Comparison of ENCODE assay signal across 23 cellular contexts in the genomic region with DNA sequence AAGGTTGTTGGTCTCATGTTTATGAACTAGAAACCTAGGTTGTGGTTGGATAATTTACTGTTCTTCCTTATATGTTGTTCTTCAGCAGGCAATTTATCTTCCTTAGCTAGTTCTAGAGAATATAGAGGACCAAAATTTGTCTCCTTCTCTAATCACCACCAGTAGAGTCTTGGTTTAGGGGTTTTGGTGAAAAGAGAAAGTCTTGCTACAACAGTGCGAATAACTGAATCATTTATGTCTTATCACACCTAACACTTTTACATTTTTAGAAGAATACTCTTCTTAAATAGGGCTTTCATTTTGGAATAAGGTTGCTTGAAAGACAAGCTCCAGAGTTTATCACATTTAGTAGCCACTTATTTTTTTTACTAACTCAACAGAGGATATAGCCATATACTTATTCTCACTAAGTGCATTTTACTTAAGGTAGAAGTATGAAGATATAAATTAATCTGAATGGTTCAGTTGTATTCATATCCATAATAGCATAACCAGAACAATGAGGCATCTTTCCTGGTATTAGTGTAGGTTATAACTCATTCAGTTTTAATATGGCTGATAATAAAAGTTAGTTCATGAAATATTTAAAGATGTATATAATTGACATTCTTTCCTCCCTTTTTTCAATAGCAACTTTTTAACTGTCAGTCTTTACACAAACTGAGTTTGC.
A peak's percentile ranks its signal among the peaks of the same experiment; 100 is the strongest.
DNase-seq lines count a peak whose midpoint lies in the region; ATAC-seq and TF ChIP-seq lines count a peak whose summit lies in the region.
"Had no signal": no experiment of that assay in that cellular context is flagged by ENCODE, and none has a peak within 500 bp of the region (broad histone marks: within the 10 kb centered on the region; RNA-seq: fewer than 3 reads in every experiment).

No MANE protein-coding gene starts in this region.

- intact Hi-C loops in CD4-positive, alpha-beta T cell (cut with DNase I, micrococcal nuclease) = no loop called here
- intact Hi-C loops in natural killer cell (cut with micrococcal nuclease) = no loop called here

- peaks cover 92% of the 10 kb centered on the region for H3K79me2 ChIP-seq in Karpas-422 (ENCODE audit: low read length)

- H3K4me3 Mint-ChIP-seq in activated T-cell treated with anti-CD3 and anti-CD28 coated beads, Interleukin-2, amount 50 U/mL, for 24 hours = no peak overlapping the region
- no peak overlapping the region for H3K4me3 Mint-ChIP-seq in CD4-positive, alpha-beta T cell
- H3K4me3 Mint-ChIP-seq in natural killer cell = no peak overlapping the region
- H3K4me3 Mint-ChIP-seq: GM23338 had no signal

- H4K20me1 ChIP-seq in Karpas-422 (ENCODE audit: insufficient read depth, low read depth, low read length) = no peaks in the 10 kb centered on the region

- H3K36me3 Mint-ChIP-seq in activated T-cell treated with anti-CD3 and anti-CD28 coated beads, Interleukin-2, amount 50 U/mL, for 24 hours (ENCODE audit: low read depth) = peaks cover 60% of the 10 kb centered on the region
- H3K36me3 Mint-ChIP-seq in CD4-positive, alpha-beta T cell (ENCODE audit: low read depth) = peaks cover 71% of the 10 kb centered on the region
- H3K36me3 Mint-ChIP-seq in natural killer cell = no peaks in the 10 kb centered on the region

- H3K4me1 ChIP-seq in Karpas-422 (ENCODE audit: low read length) = peaks cover 12% of the 10 kb centered on the region
- H3K4me1 ChIP-seq: BE2C had no signal

- TF ChIP-seq CTCF in CD4-positive, alpha-beta T cell (IDR thresholded peaks at IDR 0.05) = no peak
- TF ChIP-seq CTCF in natural killer cell (IDR thresholded peaks at IDR 0.05) = no peak

- H3K27ac Mint-ChIP-seq in activated T-cell treated with anti-CD3 and anti-CD28 coated beads, Interleukin-2, amount 50 U/mL, for 24 hours = peak overlapping the region; percentile 50
- peak overlapping the region; percentile 63 for H3K27ac Mint-ChIP-seq in CD4-positive, alpha-beta T cell
- H3K27ac Mint-ChIP-seq in natural killer cell = peak overlapping the region; percentile 45 to 84

- H3K4me3 ChIP-seq in Karpas-422 (ENCODE audit: low read length) = no peak overlapping the region
- H3K4me3 ChIP-seq: GM23338 had no signal

- H3K4me2 ChIP-seq in Karpas-422 (ENCODE audit: low read depth, low read length, poor library complexity, severe bottlenecking) = no peak overlapping the region
- H3K4me2 ChIP-seq: GM23338 had no signal

- CTCF ChIA-PET in CD4-positive, alpha-beta T cell (lab: Charles Lee) = no interaction called here

- no peak overlapping the region for H3K27ac ChIP-seq in CD4-positive, alpha-beta T cell (ENCODE audit: low read depth, low read length)
- H3K27ac ChIP-seq in Karpas-422 (ENCODE audit: low read length) = peak overlapping the region; percentile 19; the same call in 1 of the 2 replicates

- no peaks in the 10 kb centered on the region for H3K9me3 ChIP-seq in CD4-positive, alpha-beta T cell (ENCODE audit: control insufficient read depth, low read length)
- H3K9me3 ChIP-seq in Karpas-422 (ENCODE audit: low read length) = no peaks in the 10 kb centered on the region
- H3K9me3 ChIP-seq: BE2C had no signal

- no peaks in the 10 kb centered on the region for H3K27me3 Mint-ChIP-seq in activated T-cell treated with anti-CD3 and anti-CD28 coated beads, Interleukin-2, amount 50 U/mL, for 24 hours
- H3K27me3 Mint-ChIP-seq in CD4-positive, alpha-beta T cell = no peaks in the 10 kb centered on the region
- H3K27me3 Mint-ChIP-seq in natural killer cell (ENCODE audit: low read depth in 2 of 2) = no peaks in the 10 kb centered on the region
- H3K27me3 Mint-ChIP-seq: CD8-positive, alpha-beta memory T cell had no signal

- H3K36me3 ChIP-seq in Karpas-422 (ENCODE audit: insufficient read depth, low read length) = peaks cover 56% of the 10 kb centered on the region
- H3K36me3 ChIP-seq: BE2C had no signal

- H3K9me3 Mint-ChIP-seq in activated T-cell treated with anti-CD3 and anti-CD28 coated beads, Interleukin-2, amount 50 U/mL, for 24 hours = no peaks in the 10 kb centered on the region
- no peaks in the 10 kb centered on the region for H3K9me3 Mint-ChIP-seq in CD4-positive, alpha-beta T cell
- no peaks in the 10 kb centered on the region for H3K9me3 Mint-ChIP-seq in natural killer cell
- H3K9me3 Mint-ChIP-seq: CD8-positive, alpha-beta memory T cell; GM23338 had no signal

- H2AFZ ChIP-seq in Karpas-422 (ENCODE audit: low read length) = no peak overlapping the region
- H2AFZ ChIP-seq: GM23338 had no signal

- no peaks in the 10 kb centered on the region for H3K9me2 ChIP-seq in Karpas-422 (replicated peaks; ENCODE audit: insufficient read depth, low read length)

- no peak for DNase-seq in activated T-cell treated with anti-CD3 and anti-CD28 coated beads, Interleukin-2, amount 50 U/mL, for 24 hours
- no peak for DNase-seq in activated T-cell treated with anti-CD3 and anti-CD28 coated beads, Interleukin-2, amount 50 U/mL, for 1 hour
- no peak for DNase-seq in CD4-positive, alpha-beta T cell
- DNase-seq in Karpas-422 (no peak), natural killer cell (no peak), NCI-H345 treated with DMSO at 0.1 percent for 48 hours (lab: John Stamatoyannopoulos, UW; ENCODE audit: unreplicated experiment) (no peak)
- DNase-seq in stimulated activated CD4-positive, alpha-beta T cell treated with anti-CD3 and anti-CD28 coated beads, Interleukin-4, amount 100 ng/mL, for 1 hour = no peak
- DNase-seq: BE2C; CD8-positive, alpha-beta memory T cell; DMS53; EL; KG1; MV-4-11; NCI-H187; NCI-H2107; NCI-H524; NCI-H82; OCI-M1; RPMI8226; SHP77 treated with DMSO at 0.1 percent for 48 hours had no signal

- no peak for ATAC-seq in CD4-positive, alpha-beta T cell (ENCODE audit: poor library complexity)
- ATAC-seq in natural killer cell (peak in 2 of 3 donors; percentile 30 to 50), HG02610 (IDR thresholded peaks at IDR 0.05; ENCODE audit: unreplicated experiment) (no peak)
- ATAC-seq: GM23338, HCT116 had no signal

- H3K4me1 Mint-ChIP-seq in activated T-cell treated with anti-CD3 and anti-CD28 coated beads, Interleukin-2, amount 50 U/mL, for 24 hours (ENCODE audit: low read depth) = peaks cover 33% of the 10 kb centered on the region
- H3K4me1 Mint-ChIP-seq in CD4-positive, alpha-beta T cell (ENCODE audit: low read depth) = peaks cover 43% of the 10 kb centered on the region
- peaks cover 45 to 50% of the 10 kb centered on the region in 2 donors for H3K4me1 Mint-ChIP-seq in natural killer cell

- H3K9ac ChIP-seq in Karpas-422 (ENCODE audit: low read length) = no peak overlapping the region

- POLR2A ChIA-PET in CD4-positive, alpha-beta T cell (lab: Charles Lee) = no interaction called here

- no peaks in the 10 kb centered on the region for H3K27me3 ChIP-seq in CD4-positive, alpha-beta T cell (ENCODE audit: control insufficient read depth, insufficient read depth, low read length)
- H3K27me3 ChIP-seq in Karpas-422 (ENCODE audit: low read length) = no peaks in the 10 kb centered on the region
- H3K27me3 ChIP-seq: BE2C had no signal

Comparison
In these comparisons a context has a peak if more than half of its experiments do, and no peak if none do; other contexts are left out.
1. ATAC-seq: peak in natural killer cell (2 of 3); none in CD4-positive, alpha-beta T cell (single experiment) and HG02610 (single experiment).
2. Peak in every context shown above with its lines, with median percentiles within 50 percentile points of each other: H3K27ac Mint-ChIP-seq.